1 cellular context compared by ENCODE assay signal in the genomic region with DNA sequence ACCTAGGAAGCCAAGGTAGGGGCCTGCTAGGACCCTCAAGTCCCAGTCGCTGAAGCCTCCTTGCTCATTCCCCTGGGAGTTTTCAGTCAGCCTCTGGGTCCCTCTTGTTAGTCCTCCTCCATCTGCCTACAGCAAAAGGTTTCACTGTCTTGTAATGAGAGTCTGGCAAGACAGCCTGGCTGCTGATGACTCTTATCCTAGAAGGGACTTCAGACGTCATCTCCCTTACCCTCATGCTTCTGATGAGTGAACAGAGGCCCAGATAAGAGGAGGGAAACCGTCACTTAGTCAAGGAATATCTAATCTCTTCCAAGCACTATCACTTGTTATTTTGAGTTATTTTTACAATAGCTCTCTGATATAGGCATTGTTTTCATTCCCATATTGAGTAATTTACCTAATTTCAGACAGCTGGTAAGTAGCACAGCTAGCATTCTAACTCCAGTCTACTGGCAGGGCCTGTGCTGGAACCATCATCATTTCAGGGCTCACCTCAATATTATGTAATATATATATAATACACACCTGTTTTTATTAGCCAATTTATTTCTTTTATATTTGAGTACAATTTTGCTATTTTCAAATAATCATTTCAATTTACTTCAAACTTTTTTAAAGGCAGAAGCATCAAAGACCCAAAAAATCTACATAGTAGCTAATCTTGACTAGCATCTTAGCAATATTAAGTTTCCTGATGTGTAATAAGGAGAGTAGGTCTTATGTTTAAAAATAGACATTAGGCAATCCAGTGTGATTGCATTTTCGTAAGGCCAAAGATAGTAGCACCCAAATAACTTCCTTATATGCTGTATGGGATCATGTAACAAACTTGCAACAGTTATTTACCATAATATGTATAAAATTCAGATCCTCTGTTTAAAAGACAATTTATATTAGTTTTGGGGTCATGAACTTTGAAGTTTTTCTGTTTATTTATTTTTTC.
TF ChIP-seq lines count a peak whose summit lies in the region.

No MANE protein-coding gene starts in this region.

TF ChIP-seq in K562, 482 proteins besides CTCF, POLR2A, EP300 and RAD21 (continued from another document and continues in another):
- TF ChIP-seq ZC3H8 (IDR thresholded peaks at IDR 0.05) (no peak), ASH1L (IDR thresholded peaks at IDR 0.05; ENCODE audit: borderline replicate concordance, low read depth, partially characterized antibody) (no peak), HLTF (IDR thresholded peaks at IDR 0.05) (no peak), PML (IDR thresholded peaks at IDR 0.05; ENCODE audit: low read length) (no peak), ELF2 (CRISPR knock-in tag; IDR thresholded peaks at IDR 0.05) (no peak), MYC (IDR thresholded peaks at IDR 0.05; ENCODE audit: low read depth, low read length) (peak; percentile 35; the same call in 1 of the 2 replicates), MYC (CRISPR knock-in tag; IDR thresholded peaks at IDR 0.05; ENCODE audit: borderline replicate concordance, low read depth) (no peak), EWSR1 (IDR thresholded peaks at IDR 0.05; ENCODE audit: borderline replicate concordance, low read depth, partially characterized antibody) (no peak), SOX6 (IDR thresholded peaks at IDR 0.05) (peak; percentile 84), CREB1 (IDR thresholded peaks at IDR 0.05) (peak; percentile 52; the same call in 1 of the 2 replicates), CREB1 (CRISPR knock-in tag; IDR thresholded peaks at IDR 0.05) (peak; percentile 63; the same call in 1 of the 2 replicates), CSDE1 (IDR thresholded peaks at IDR 0.05) (no peak), RFX7 (CRISPR knock-in tag; IDR thresholded peaks at IDR 0.05) (no peak), XRCC4 (IDR thresholded peaks at IDR 0.05; ENCODE audit: extremely low read depth, insufficient read depth, insufficient read length) (no peak), TAF7 (tag; IDR thresholded peaks at IDR 0.05) (no peak), ZNF696 (CRISPR knock-in tag; conservative IDR thresholded peaks at IDR 0.05) (no peak), ZNF436 (CRISPR knock-in tag; IDR thresholded peaks at IDR 0.05) (no peak), KLF10 (CRISPR knock-in tag; IDR thresholded peaks at IDR 0.05) (no peak), ZKSCAN8 (CRISPR knock-in tag; IDR thresholded peaks at IDR 0.05) (no peak), XRCC3 (IDR thresholded peaks at IDR 0.05) (no peak), GTF2E2 (tag; IDR thresholded peaks at IDR 0.05) (no peak), ZNF408 (CRISPR knock-in tag; IDR thresholded peaks at IDR 0.05; ENCODE audit: low read depth) (no peak), SREBF1 (IDR thresholded peaks at IDR 0.05; ENCODE audit: borderline replicate concordance, low read depth, low read length) (no peak)
- TF ChIP-seq, protein P1, sequence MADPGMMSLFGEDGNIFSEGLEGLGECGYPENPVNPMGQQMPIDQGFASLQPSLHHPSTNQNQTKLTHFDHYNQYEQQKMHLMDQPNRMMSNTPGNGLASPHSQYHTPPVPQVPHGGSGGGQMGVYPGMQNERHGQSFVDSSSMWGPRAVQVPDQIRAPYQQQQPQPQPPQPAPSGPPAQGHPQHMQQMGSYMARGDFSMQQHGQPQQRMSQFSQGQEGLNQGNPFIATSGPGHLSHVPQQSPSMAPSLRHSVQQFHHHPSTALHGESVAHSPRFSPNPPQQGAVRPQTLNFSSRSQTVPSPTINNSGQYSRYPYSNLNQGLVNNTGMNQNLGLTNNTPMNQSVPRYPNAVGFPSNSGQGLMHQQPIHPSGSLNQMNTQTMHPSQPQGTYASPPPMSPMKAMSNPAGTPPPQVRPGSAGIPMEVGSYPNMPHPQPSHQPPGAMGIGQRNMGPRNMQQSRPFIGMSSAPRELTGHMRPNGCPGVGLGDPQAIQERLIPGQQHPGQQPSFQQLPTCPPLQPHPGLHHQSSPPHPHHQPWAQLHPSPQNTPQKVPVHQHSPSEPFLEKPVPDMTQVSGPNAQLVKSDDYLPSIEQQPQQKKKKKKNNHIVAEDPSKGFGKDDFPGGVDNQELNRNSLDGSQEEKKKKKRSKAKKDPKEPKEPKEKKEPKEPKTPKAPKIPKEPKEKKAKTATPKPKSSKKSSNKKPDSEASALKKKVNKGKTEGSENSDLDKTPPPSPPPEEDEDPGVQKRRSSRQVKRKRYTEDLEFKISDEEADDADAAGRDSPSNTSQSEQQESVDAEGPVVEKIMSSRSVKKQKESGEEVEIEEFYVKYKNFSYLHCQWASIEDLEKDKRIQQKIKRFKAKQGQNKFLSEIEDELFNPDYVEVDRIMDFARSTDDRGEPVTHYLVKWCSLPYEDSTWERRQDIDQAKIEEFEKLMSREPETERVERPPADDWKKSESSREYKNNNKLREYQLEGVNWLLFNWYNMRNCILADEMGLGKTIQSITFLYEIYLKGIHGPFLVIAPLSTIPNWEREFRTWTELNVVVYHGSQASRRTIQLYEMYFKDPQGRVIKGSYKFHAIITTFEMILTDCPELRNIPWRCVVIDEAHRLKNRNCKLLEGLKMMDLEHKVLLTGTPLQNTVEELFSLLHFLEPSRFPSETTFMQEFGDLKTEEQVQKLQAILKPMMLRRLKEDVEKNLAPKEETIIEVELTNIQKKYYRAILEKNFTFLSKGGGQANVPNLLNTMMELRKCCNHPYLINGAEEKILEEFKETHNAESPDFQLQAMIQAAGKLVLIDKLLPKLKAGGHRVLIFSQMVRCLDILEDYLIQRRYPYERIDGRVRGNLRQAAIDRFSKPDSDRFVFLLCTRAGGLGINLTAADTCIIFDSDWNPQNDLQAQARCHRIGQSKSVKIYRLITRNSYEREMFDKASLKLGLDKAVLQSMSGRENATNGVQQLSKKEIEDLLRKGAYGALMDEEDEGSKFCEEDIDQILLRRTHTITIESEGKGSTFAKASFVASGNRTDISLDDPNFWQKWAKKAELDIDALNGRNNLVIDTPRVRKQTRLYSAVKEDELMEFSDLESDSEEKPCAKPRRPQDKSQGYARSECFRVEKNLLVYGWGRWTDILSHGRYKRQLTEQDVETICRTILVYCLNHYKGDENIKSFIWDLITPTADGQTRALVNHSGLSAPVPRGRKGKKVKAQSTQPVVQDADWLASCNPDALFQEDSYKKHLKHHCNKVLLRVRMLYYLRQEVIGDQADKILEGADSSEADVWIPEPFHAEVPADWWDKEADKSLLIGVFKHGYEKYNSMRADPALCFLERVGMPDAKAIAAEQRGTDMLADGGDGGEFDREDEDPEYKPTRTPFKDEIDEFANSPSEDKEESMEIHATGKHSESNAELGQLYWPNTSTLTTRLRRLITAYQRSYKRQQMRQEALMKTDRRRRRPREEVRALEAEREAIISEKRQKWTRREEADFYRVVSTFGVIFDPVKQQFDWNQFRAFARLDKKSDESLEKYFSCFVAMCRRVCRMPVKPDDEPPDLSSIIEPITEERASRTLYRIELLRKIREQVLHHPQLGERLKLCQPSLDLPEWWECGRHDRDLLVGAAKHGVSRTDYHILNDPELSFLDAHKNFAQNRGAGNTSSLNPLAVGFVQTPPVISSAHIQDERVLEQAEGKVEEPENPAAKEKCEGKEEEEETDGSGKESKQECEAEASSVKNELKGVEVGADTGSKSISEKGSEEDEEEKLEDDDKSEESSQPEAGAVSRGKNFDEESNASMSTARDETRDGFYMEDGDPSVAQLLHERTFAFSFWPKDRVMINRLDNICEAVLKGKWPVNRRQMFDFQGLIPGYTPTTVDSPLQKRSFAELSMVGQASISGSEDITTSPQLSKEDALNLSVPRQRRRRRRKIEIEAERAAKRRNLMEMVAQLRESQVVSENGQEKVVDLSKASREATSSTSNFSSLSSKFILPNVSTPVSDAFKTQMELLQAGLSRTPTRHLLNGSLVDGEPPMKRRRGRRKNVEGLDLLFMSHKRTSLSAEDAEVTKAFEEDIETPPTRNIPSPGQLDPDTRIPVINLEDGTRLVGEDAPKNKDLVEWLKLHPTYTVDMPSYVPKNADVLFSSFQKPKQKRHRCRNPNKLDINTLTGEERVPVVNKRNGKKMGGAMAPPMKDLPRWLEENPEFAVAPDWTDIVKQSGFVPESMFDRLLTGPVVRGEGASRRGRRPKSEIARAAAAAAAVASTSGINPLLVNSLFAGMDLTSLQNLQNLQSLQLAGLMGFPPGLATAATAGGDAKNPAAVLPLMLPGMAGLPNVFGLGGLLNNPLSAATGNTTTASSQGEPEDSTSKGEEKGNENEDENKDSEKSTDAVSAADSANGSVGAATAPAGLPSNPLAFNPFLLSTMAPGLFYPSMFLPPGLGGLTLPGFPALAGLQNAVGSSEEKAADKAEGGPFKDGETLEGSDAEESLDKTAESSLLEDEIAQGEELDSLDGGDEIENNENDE (IDR thresholded peaks at IDR 0.05; ENCODE audit: low read depth, low read length) = no peak
- TF ChIP-seq, protein P2, sequence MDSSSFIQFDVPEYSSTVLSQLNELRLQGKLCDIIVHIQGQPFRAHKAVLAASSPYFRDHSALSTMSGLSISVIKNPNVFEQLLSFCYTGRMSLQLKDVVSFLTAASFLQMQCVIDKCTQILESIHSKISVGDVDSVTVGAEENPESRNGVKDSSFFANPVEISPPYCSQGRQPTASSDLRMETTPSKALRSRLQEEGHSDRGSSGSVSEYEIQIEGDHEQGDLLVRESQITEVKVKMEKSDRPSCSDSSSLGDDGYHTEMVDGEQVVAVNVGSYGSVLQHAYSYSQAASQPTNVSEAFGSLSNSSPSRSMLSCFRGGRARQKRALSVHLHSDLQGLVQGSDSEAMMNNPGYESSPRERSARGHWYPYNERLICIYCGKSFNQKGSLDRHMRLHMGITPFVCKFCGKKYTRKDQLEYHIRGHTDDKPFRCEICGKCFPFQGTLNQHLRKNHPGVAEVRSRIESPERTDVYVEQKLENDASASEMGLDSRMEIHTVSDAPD (CRISPR knock-in tag; IDR thresholded peaks at IDR 0.05) = no peak
- TF ChIP-seq, protein P3, sequence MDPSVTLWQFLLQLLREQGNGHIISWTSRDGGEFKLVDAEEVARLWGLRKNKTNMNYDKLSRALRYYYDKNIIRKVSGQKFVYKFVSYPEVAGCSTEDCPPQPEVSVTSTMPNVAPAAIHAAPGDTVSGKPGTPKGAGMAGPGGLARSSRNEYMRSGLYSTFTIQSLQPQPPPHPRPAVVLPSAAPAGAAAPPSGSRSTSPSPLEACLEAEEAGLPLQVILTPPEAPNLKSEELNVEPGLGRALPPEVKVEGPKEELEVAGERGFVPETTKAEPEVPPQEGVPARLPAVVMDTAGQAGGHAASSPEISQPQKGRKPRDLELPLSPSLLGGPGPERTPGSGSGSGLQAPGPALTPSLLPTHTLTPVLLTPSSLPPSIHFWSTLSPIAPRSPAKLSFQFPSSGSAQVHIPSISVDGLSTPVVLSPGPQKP (CRISPR knock-in tag; IDR thresholded peaks at IDR 0.05) = no peak
- TF ChIP-seq, protein P4, sequence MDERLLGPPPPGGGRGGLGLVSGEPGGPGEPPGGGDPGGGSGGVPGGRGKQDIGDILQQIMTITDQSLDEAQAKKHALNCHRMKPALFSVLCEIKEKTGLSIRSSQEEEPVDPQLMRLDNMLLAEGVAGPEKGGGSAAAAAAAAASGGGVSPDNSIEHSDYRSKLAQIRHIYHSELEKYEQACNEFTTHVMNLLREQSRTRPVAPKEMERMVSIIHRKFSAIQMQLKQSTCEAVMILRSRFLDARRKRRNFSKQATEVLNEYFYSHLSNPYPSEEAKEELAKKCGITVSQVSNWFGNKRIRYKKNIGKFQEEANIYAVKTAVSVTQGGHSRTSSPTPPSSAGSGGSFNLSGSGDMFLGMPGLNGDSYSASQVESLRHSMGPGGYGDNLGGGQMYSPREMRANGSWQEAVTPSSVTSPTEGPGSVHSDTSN (CRISPR knock-in tag; IDR thresholded peaks at IDR 0.05; ENCODE audit: low read depth) = no peak
- TF ChIP-seq, protein P4 (tag; conservative IDR thresholded peaks at IDR 0.05; ENCODE audit: low read depth) = 0 out of 2 replicates have a peak, but pooled peaks have one; percentile 11
- TF ChIP-seq, protein P5, sequence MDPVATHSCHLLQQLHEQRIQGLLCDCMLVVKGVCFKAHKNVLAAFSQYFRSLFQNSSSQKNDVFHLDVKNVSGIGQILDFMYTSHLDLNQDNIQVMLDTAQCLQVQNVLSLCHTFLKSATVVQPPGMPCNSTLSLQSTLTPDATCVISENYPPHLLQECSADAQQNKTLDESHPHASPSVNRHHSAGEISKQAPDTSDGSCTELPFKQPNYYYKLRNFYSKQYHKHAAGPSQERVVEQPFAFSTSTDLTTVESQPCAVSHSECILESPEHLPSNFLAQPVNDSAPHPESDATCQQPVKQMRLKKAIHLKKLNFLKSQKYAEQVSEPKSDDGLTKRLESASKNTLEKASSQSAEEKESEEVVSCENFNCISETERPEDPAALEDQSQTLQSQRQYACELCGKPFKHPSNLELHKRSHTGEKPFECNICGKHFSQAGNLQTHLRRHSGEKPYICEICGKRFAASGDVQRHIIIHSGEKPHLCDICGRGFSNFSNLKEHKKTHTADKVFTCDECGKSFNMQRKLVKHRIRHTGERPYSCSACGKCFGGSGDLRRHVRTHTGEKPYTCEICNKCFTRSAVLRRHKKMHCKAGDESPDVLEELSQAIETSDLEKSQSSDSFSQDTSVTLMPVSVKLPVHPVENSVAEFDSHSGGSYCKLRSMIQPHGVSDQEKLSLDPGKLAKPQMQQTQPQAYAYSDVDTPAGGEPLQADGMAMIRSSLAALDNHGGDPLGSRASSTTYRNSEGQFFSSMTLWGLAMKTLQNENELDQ (CRISPR knock-in tag; IDR thresholded peaks at IDR 0.05; ENCODE audit: borderline replicate concordance) = no peak
- TF ChIP-seq, protein P6, sequence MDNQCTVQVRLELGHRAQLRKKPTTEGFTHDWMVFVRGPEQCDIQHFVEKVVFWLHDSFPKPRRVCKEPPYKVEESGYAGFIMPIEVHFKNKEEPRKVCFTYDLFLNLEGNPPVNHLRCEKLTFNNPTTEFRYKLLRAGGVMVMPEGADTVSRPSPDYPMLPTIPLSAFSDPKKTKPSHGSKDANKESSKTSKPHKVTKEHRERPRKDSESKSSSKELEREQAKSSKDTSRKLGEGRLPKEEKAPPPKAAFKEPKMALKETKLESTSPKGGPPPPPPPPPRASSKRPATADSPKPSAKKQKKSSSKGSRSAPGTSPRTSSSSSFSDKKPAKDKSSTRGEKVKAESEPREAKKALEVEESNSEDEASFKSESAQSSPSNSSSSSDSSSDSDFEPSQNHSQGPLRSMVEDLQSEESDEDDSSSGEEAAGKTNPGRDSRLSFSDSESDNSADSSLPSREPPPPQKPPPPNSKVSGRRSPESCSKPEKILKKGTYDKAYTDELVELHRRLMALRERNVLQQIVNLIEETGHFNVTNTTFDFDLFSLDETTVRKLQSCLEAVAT (IDR thresholded peaks at IDR 0.05) = no peak
- TF ChIP-seq, protein P7, sequence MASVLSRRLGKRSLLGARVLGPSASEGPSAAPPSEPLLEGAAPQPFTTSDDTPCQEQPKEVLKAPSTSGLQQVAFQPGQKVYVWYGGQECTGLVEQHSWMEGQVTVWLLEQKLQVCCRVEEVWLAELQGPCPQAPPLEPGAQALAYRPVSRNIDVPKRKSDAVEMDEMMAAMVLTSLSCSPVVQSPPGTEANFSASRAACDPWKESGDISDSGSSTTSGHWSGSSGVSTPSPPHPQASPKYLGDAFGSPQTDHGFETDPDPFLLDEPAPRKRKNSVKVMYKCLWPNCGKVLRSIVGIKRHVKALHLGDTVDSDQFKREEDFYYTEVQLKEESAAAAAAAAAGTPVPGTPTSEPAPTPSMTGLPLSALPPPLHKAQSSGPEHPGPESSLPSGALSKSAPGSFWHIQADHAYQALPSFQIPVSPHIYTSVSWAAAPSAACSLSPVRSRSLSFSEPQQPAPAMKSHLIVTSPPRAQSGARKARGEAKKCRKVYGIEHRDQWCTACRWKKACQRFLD (CRISPR knock-in tag; IDR thresholded peaks at IDR 0.05) = no peak
